In genomic region chr19:10088949-10089554, GRCh38 we compare ENCODE assay signal across 19 cellular contexts. TPM values are rescaled to one million over a fixed set of nuclear protein-coding genes. Genes with fewer than 3 reads are reported as not detected.
DNase-seq lines count a peak whose midpoint lies in the region; ATAC-seq and TF ChIP-seq lines count a peak whose summit lies in the region.
"Had no signal": no experiment of that assay in that cellular context is flagged by ENCODE, and none has a peak within 500 bp of the region (broad histone marks: within the 10 kb centered on the region; RNA-seq: fewer than 3 reads in every experiment).

No MANE protein-coding gene starts in this region.

- peak; percentile 13 for TF ChIP-seq POLR2A in GM19193 (IDR thresholded peaks at IDR 0.05; ENCODE audit: extremely low read depth, insufficient read depth, insufficient read length)

- H3K27ac Mint-ChIP-seq in activated naive CD4-positive, alpha-beta T cell treated with anti-CD3 and anti-CD28 coated beads for 36 hours: peak overlapping the region; percentile 69
- H3K27ac Mint-ChIP-seq in activated naive CD4-positive, alpha-beta T cell treated with anti-CD3 and anti-CD28 coated beads, Interleukin-2, amount 50 U/mL, for 72 hours: peak overlapping the region in 1 of 2 donors; percentile 70
- H3K27ac Mint-ChIP-seq in activated CD8-positive, alpha-beta T cell treated with anti-CD3 and anti-CD28 coated beads, Interleukin-2, amount 10 ng/mL, durations not matched to agents 7 days and 5 days: peak overlapping the region; percentile 67
- peak overlapping the region; percentile 14 for H3K27ac Mint-ChIP-seq in memory B cell

- intact Hi-C loops in activated naive CD4-positive, alpha-beta T cell treated with anti-CD3 and anti-CD28 coated beads for 36 hours (cut with micrococcal nuclease): no loop called here

- DNase-seq in activated naive CD4-positive, alpha-beta T cell treated with anti-CD3 and anti-CD28 coated beads for 36 hours: no peak
- DNase-seq in activated naive CD4-positive, alpha-beta T cell treated with anti-CD3 and anti-CD28 coated beads, Interleukin-2, amount 50 U/mL, for 72 hours (ENCODE audit: low spot score in 2 of 2): no peak
- DNase-seq in activated CD8-positive, alpha-beta T cell treated with anti-CD3 and anti-CD28 coated beads, Interleukin-2, amount 10 ng/mL, durations not matched to agents 7 days and 5 days: no peak
- DNase-seq in memory B cell (ENCODE audit: low spot score in 2 of 2) (no peak), AML-193 (lab: John Stamatoyannopoulos, UW) (no peak), NCI-H1930 (lab: John Stamatoyannopoulos, UW) (no peak), DMS79 (lab: John Stamatoyannopoulos, UW) (no peak)
- DNase-seq: CD4-positive, CD25-positive, alpha-beta regulatory T cell; MG63; NCI-H1092; NCI-H1436 treated with DMSO at 0.1 percent for 48 hours; NCI-H2029 treated with DMSO at 0.1 percent for 48 hours; NCI-H226; NCI-H510A treated with DMSO at 0.1 percent for 48 hours; NCI-H748 treated with DMSO at 0.1 percent for 48 hours; NK-92 treated with Interleukin-12 subunit alpha and Interleukin-12 subunit beta, amount 100 ng/mL, for 24 hours had no signal

- no peaks in the 10 kb centered on the region for H3K9me3 Mint-ChIP-seq in activated naive CD4-positive, alpha-beta T cell treated with anti-CD3 and anti-CD28 coated beads for 36 hours
- no peaks in the 10 kb centered on the region for H3K9me3 Mint-ChIP-seq in activated naive CD4-positive, alpha-beta T cell treated with anti-CD3 and anti-CD28 coated beads, Interleukin-2, amount 50 U/mL, for 72 hours
- no peaks in the 10 kb centered on the region for H3K9me3 Mint-ChIP-seq in activated CD8-positive, alpha-beta T cell treated with anti-CD3 and anti-CD28 coated beads, Interleukin-2, amount 10 ng/mL, durations not matched to agents 7 days and 5 days (ENCODE audit: insufficient read depth)
- H3K9me3 Mint-ChIP-seq in memory B cell: no peaks in the 10 kb centered on the region

- no peak overlapping the region for H3K4me3 Mint-ChIP-seq in activated naive CD4-positive, alpha-beta T cell treated with anti-CD3 and anti-CD28 coated beads for 36 hours
- no peak overlapping the region for H3K4me3 Mint-ChIP-seq in activated CD8-positive, alpha-beta T cell treated with anti-CD3 and anti-CD28 coated beads, Interleukin-2, amount 10 ng/mL, durations not matched to agents 7 days and 5 days
- no peak overlapping the region for H3K4me3 Mint-ChIP-seq in memory B cell

- no peaks in the 10 kb centered on the region for H3K27me3 Mint-ChIP-seq in activated naive CD4-positive, alpha-beta T cell treated with anti-CD3 and anti-CD28 coated beads for 36 hours (ENCODE audit: low read depth)
- no peaks in the 10 kb centered on the region for H3K27me3 Mint-ChIP-seq in activated CD8-positive, alpha-beta T cell treated with anti-CD3 and anti-CD28 coated beads, Interleukin-2, amount 10 ng/mL, durations not matched to agents 7 days and 5 days (ENCODE audit: low read depth)
- no peaks in the 10 kb centered on the region for H3K27me3 Mint-ChIP-seq in memory B cell
- H3K27me3 Mint-ChIP-seq: CD4-positive, CD25-positive, alpha-beta regulatory T cell had no signal

- POLR2A ChIA-PET in activated CD8-positive, alpha-beta T cell treated with anti-CD3 and anti-CD28 coated beads, Interleukin-2, amount 10 ng/mL, durations not matched to agents 7 days and 5 days (lab: Charles Lee): interaction anchor here (0.6 kb wide), 1 partner anchor 277 kb away, joined by 3 read pairs; no protein-coding TSS in a partner anchor

- no peak for ATAC-seq in activated naive CD4-positive, alpha-beta T cell treated with anti-CD3 and anti-CD28 coated beads, Interleukin-2, amount 50 U/mL, for 72 hours
- no peak for ATAC-seq in activated CD8-positive, alpha-beta T cell treated with anti-CD3 and anti-CD28 coated beads, Interleukin-2, amount 10 ng/mL, durations not matched to agents 7 days and 5 days
- no peak for ATAC-seq in memory B cell (ENCODE audit: low read depth)
- ATAC-seq: SK-N-SH treated with all-trans-retinoic acid at 6 μM for 48 hours had no signal

- peaks cover 8% of the 10 kb centered on the region for H3K4me1 Mint-ChIP-seq in activated naive CD4-positive, alpha-beta T cell treated with anti-CD3 and anti-CD28 coated beads for 36 hours (ENCODE audit: low read depth)
- peaks cover 35% of the 10 kb centered on the region for H3K4me1 Mint-ChIP-seq in activated CD8-positive, alpha-beta T cell treated with anti-CD3 and anti-CD28 coated beads, Interleukin-2, amount 10 ng/mL, durations not matched to agents 7 days and 5 days (ENCODE audit: low read depth)
- H3K4me1 Mint-ChIP-seq in memory B cell: peaks cover 30% of the 10 kb centered on the region

- H3K36me3 Mint-ChIP-seq in activated naive CD4-positive, alpha-beta T cell treated with anti-CD3 and anti-CD28 coated beads for 36 hours (ENCODE audit: low read depth): peaks cover 23% of the 10 kb centered on the region
- peaks cover 15 to 42% of the 10 kb centered on the region in 2 donors for H3K36me3 Mint-ChIP-seq in activated naive CD4-positive, alpha-beta T cell treated with anti-CD3 and anti-CD28 coated beads, Interleukin-2, amount 50 U/mL, for 72 hours
- peaks cover 57% of the 10 kb centered on the region for H3K36me3 Mint-ChIP-seq in activated CD8-positive, alpha-beta T cell treated with anti-CD3 and anti-CD28 coated beads, Interleukin-2, amount 10 ng/mL, durations not matched to agents 7 days and 5 days (ENCODE audit: low read depth)
- H3K36me3 Mint-ChIP-seq in memory B cell: peaks cover 25% of the 10 kb centered on the region

- CTCF ChIA-PET in activated naive CD4-positive, alpha-beta T cell treated with anti-CD3 and anti-CD28 coated beads for 36 hours (lab: Charles Lee): interaction anchor here (0.6 to 1.0 kb wide), 2 partner anchors 15 to 23 kb away, joined by 3 read pairs; no protein-coding TSS in a partner anchor
- CTCF ChIA-PET in activated CD8-positive, alpha-beta T cell treated with anti-CD3 and anti-CD28 coated beads, Interleukin-2, amount 10 ng/mL, durations not matched to agents 7 days and 5 days (lab: Charles Lee): no interaction called here

RNA-seq across cellular contexts. Expression of gene SHFL, which starts 2.9 kb away (rescaled TPM):
- total RNA-seq in activated naive CD4-positive, alpha-beta T cell treated with anti-CD3 and anti-CD28 coated beads for 36 hours: 10 to 100 TPM; 28.3 to 31.9 TPM
- 10 to 100 TPM; 56.5 to 76.1 TPM for total RNA-seq in activated naive CD4-positive, alpha-beta T cell treated with anti-CD3 and anti-CD28 coated beads, Interleukin-2, amount 50 U/mL, for 72 hours
- total RNA-seq in activated CD8-positive, alpha-beta T cell treated with anti-CD3 and anti-CD28 coated beads, Interleukin-2, amount 10 ng/mL, durations not matched to agents 7 days and 5 days: 10 to 100 TPM; 81.2 to 89.5 TPM

RNA-seq across cellular contexts. Expression of gene ANGPTL6, which starts 13.4 kb away (rescaled TPM):
- total RNA-seq in activated naive CD4-positive, alpha-beta T cell treated with anti-CD3 and anti-CD28 coated beads for 36 hours: 10 to 100 TPM; 18.6 to 20.7 TPM
- total RNA-seq in activated naive CD4-positive, alpha-beta T cell treated with anti-CD3 and anti-CD28 coated beads, Interleukin-2, amount 50 U/mL, for 72 hours: 10 to 100 TPM in 1 of 2 donors, 1 to 10 TPM in 1; 9.1 to 17.1 TPM
- 1 to 10 TPM; 3.7 to 3.9 TPM for total RNA-seq in activated CD8-positive, alpha-beta T cell treated with anti-CD3 and anti-CD28 coated beads, Interleukin-2, amount 10 ng/mL, durations not matched to agents 7 days and 5 days
- total RNA-seq: A673 had no signal

RNA-seq across cellular contexts. Expression of gene PPAN, which starts 17.1 kb away (rescaled TPM):
- 10 to 100 TPM; 59.7 to 60.0 TPM for total RNA-seq in activated naive CD4-positive, alpha-beta T cell treated with anti-CD3 and anti-CD28 coated beads for 36 hours
- 100 to 1,000 TPM in 1 of 2 donors, 10 to 100 TPM in 1; 52.7 to 209 TPM for total RNA-seq in activated naive CD4-positive, alpha-beta T cell treated with anti-CD3 and anti-CD28 coated beads, Interleukin-2, amount 50 U/mL, for 72 hours
- total RNA-seq in activated CD8-positive, alpha-beta T cell treated with anti-CD3 and anti-CD28 coated beads, Interleukin-2, amount 10 ng/mL, durations not matched to agents 7 days and 5 days: 100 to 1,000 TPM; 107 to 121 TPM

RNA-seq across cellular contexts. Expression of gene P2RY11, which starts 22.4 kb away (rescaled TPM):
- total RNA-seq in activated naive CD4-positive, alpha-beta T cell treated with anti-CD3 and anti-CD28 coated beads for 36 hours: 10 to 100 TPM; 11.8 to 12.2 TPM
- 100 to 1,000 TPM in 1 of 2 donors, 10 to 100 TPM in 1; 18.1 to 101 TPM for total RNA-seq in activated naive CD4-positive, alpha-beta T cell treated with anti-CD3 and anti-CD28 coated beads, Interleukin-2, amount 50 U/mL, for 72 hours
- total RNA-seq in activated CD8-positive, alpha-beta T cell treated with anti-CD3 and anti-CD28 coated beads, Interleukin-2, amount 10 ng/mL, durations not matched to agents 7 days and 5 days: 10 to 100 TPM; 50.4 to 53.6 TPM

RNA-seq across cellular contexts. Expression of gene EIF3G, which starts 30.6 kb away (rescaled TPM):
- 100 to 1,000 TPM; 213 to 222 TPM for total RNA-seq in activated naive CD4-positive, alpha-beta T cell treated with anti-CD3 and anti-CD28 coated beads for 36 hours
- total RNA-seq in activated naive CD4-positive, alpha-beta T cell treated with anti-CD3 and anti-CD28 coated beads, Interleukin-2, amount 50 U/mL, for 72 hours: 100 to 1,000 TPM; 223 to 292 TPM
- 100 to 1,000 TPM; 229 to 241 TPM for total RNA-seq in activated CD8-positive, alpha-beta T cell treated with anti-CD3 and anti-CD28 coated beads, Interleukin-2, amount 10 ng/mL, durations not matched to agents 7 days and 5 days
